ENCODE assay signal across 14 cellular contexts in genomic region chr15:77836116-77836798, GRCh38.
DNase-seq lines count a peak whose midpoint lies in the region; ATAC-seq and TF ChIP-seq lines count a peak whose summit lies in the region.
"Had no signal": no experiment of that assay in that cellular context is flagged by ENCODE, and none has a peak within 500 bp of the region (broad histone marks: within the 10 kb centered on the region; RNA-seq: fewer than 3 reads in every experiment).

No MANE protein-coding gene starts in this region.

- DNase-seq in A172 (ENCODE audit: low spot score) (peak; percentile 29), Daoy (ENCODE audit: low read depth) (peak; percentile 50), NAMALWA (ENCODE audit: low spot score) (peak; percentile 81), dermis blood vessel endothelial cell (peak; percentile 55), coronary artery (ENCODE audit: low spot score) (no peak), Ammon's horn (ENCODE audit: low spot score) (no peak), globus pallidus (ENCODE audit: low spot score) (no peak)
- DNase-seq: activated CD8-positive, alpha-beta T cell treated with anti-CD3 and anti-CD28 coated beads for 36 hours; Calu3; left colon; NCI-H187 treated with DMSO at 0.1 percent for 48 hours; transverse colon had no signal

- H3K27ac ChIP-seq in coronary artery, result no peak overlapping the region
- H3K27ac ChIP-seq: SK-N-MC, transverse colon had no signal

- no peak for TF ChIP-seq CTCF in coronary artery (IDR thresholded peaks at IDR 0.05)

- ATAC-seq in GM18868 (IDR thresholded peaks at IDR 0.05; ENCODE audit: unreplicated experiment), result no peak
- ATAC-seq: activated CD8-positive, alpha-beta T cell treated with anti-CD3 and anti-CD28 coated beads for 36 hours; left colon had no signal

- H3K4me3 ChIP-seq in coronary artery, result no peak overlapping the region
- H3K4me3 ChIP-seq: SK-N-MC, transverse colon had no signal

Comparison
In these comparisons a context has a peak if more than half of its experiments do, and no peak if none do; other contexts are left out.
1. DNase-seq: peak in A172 (single experiment), Daoy (single experiment), NAMALWA (single experiment) and dermis blood vessel endothelial cell (single experiment); none in coronary artery (single experiment), Ammon's horn (single experiment) and globus pallidus (single experiment).